In genomic region chr21:42845296-42845965, GRCh38 we compare ENCODE assay signal across 11 cellular contexts. TPM values are rescaled to one million over a fixed set of nuclear protein-coding genes. Genes with fewer than 3 reads are reported as not detected.
DNase-seq lines count a peak whose midpoint lies in the region; ATAC-seq, FAIRE-seq and TF ChIP-seq lines count a peak whose summit lies in the region.
"Had no signal": no experiment of that assay in that cellular context is flagged by ENCODE, and none has a peak within 500 bp of the region (broad histone marks: within the 10 kb centered on the region; RNA-seq: fewer than 3 reads in every experiment).

No MANE protein-coding gene starts in this region.

- no peaks in the 10 kb centered on the region for H3K27me3 Mint-ChIP-seq in WTC11 (ENCODE audit: low read depth)
- no peaks in the 10 kb centered on the region for H3K27me3 Mint-ChIP-seq in activated CD8-positive, alpha-beta T cell treated with anti-CD3 and anti-CD28 coated beads for 36 hours
- H3K27me3 Mint-ChIP-seq: dendritic cell treated with granulocyte-macrophage colony-stimulating factor and Interleukin-4, amounts not matched to agents 40 ng/mL and 50 ng/mL, for 4 days had no signal

- intact Hi-C loops in Right ventricle myocardium superior (cut with DNase I) (no loop called here), posterior cingulate gyrus (cut with DNase I) (no loop called here)
- intact Hi-C loops in activated CD8-positive, alpha-beta T cell treated with anti-CD3 and anti-CD28 coated beads for 36 hours (cut with micrococcal nuclease): no loop called here

- peak overlapping the region; percentile 40 for H3K27ac Mint-ChIP-seq in WTC11
- no peak overlapping the region for H3K27ac Mint-ChIP-seq in activated CD8-positive, alpha-beta T cell treated with anti-CD3 and anti-CD28 coated beads for 36 hours
- H3K27ac Mint-ChIP-seq: dendritic cell treated with granulocyte-macrophage colony-stimulating factor and Interleukin-4, amounts not matched to agents 40 ng/mL and 50 ng/mL, for 4 days had no signal

- no peak for FAIRE-seq in D721Med (lab: Jason Lieb, UNC)

- H3K36me3 Mint-ChIP-seq in WTC11: peaks cover 68% of the 10 kb centered on the region
- peaks cover 61% of the 10 kb centered on the region for H3K36me3 Mint-ChIP-seq in activated CD8-positive, alpha-beta T cell treated with anti-CD3 and anti-CD28 coated beads for 36 hours (ENCODE audit: low read depth)

- H3K9me3 Mint-ChIP-seq in WTC11: no peaks in the 10 kb centered on the region
- H3K9me3 Mint-ChIP-seq in activated CD8-positive, alpha-beta T cell treated with anti-CD3 and anti-CD28 coated beads for 36 hours: no peaks in the 10 kb centered on the region
- H3K9me3 Mint-ChIP-seq: dendritic cell treated with granulocyte-macrophage colony-stimulating factor and Interleukin-4, amounts not matched to agents 40 ng/mL and 50 ng/mL, for 4 days had no signal

- DNase-seq in D721Med (ENCODE audit: insufficient read length, low spot score) (peak; percentile 3), WTC11 (ENCODE audit: low spot score) (peak; percentile 6), Right ventricle myocardium superior (peak; percentile 70), posterior cingulate gyrus (peak in 7 of 10 donors; percentile 22 to 83 (median 42)), NCI-H1930 (lab: John Stamatoyannopoulos, UW) (no peak)
- DNase-seq in effector CD4-positive, alpha-beta T cell: no peak
- no peak for DNase-seq in activated CD8-positive, alpha-beta T cell treated with anti-CD3 and anti-CD28 coated beads for 36 hours
- DNase-seq: COR-L47, NCI-H345 had no signal

- CTCF ChIA-PET in WTC11 (lab: Charles Lee): interaction anchor here (1.7 kb wide), 1 partner anchor 17 kb away, joined by 3 read pairs; no protein-coding TSS in a partner anchor
- CTCF ChIA-PET in activated CD8-positive, alpha-beta T cell treated with anti-CD3 and anti-CD28 coated beads for 36 hours (lab: Charles Lee): no interaction called here

- no peaks in the 10 kb centered on the region for H3K4me1 Mint-ChIP-seq in WTC11
- H3K4me1 Mint-ChIP-seq in activated CD8-positive, alpha-beta T cell treated with anti-CD3 and anti-CD28 coated beads for 36 hours (ENCODE audit: low read depth): peaks cover 9% of the 10 kb centered on the region

- no peak for TF ChIP-seq CTCF in D721Med (IDR thresholded peaks at IDR 0.05; ENCODE audit: insufficient read depth, missing control alignments)
- no peak for TF ChIP-seq CTCF in WTC11 (IDR thresholded peaks at IDR 0.05)
- no peak for TF ChIP-seq CTCF in activated CD8-positive, alpha-beta T cell treated with anti-CD3 and anti-CD28 coated beads for 36 hours (IDR thresholded peaks at IDR 0.05)

- POLR2A ChIA-PET in WTC11 (lab: Charles Lee): interaction anchor here (1.0 kb wide), 1 partner anchor 129 kb away, joined by 3 read pairs; no protein-coding TSS in a partner anchor
- POLR2A ChIA-PET in activated CD8-positive, alpha-beta T cell treated with anti-CD3 and anti-CD28 coated beads for 36 hours (lab: Charles Lee): interaction anchor here (1.1 kb wide), 1 partner anchor 9 kb away, joined by 3 read pairs; no protein-coding TSS in a partner anchor

- no peak overlapping the region for H3K4me3 Mint-ChIP-seq in WTC11
- H3K4me3 Mint-ChIP-seq in activated CD8-positive, alpha-beta T cell treated with anti-CD3 and anti-CD28 coated beads for 36 hours: no peak overlapping the region
- H3K4me3 Mint-ChIP-seq: dendritic cell treated with granulocyte-macrophage colony-stimulating factor and Interleukin-4, amounts not matched to agents 40 ng/mL and 50 ng/mL, for 4 days had no signal

- no peak for ATAC-seq in WTC11
- peak; percentile 82 for ATAC-seq in Right ventricle myocardium superior (ENCODE audit: poor library complexity)
- no peak for ATAC-seq in activated CD8-positive, alpha-beta T cell treated with anti-CD3 and anti-CD28 coated beads for 36 hours
- no peak for ATAC-seq in GM21737 (IDR thresholded peaks at IDR 0.05; ENCODE audit: unreplicated experiment)

TF ChIP-seq in WTC11, 78 proteins besides CTCF, POLR2A, EP300 and RAD21 (continues in another document):
- TF ChIP-seq KAT7 (CRISPR knock-in tag; IDR thresholded peaks at IDR 0.05; ENCODE audit: borderline replicate concordance) (no peak), MAX (CRISPR knock-in tag; IDR thresholded peaks at IDR 0.05) (no peak), AR (CRISPR knock-in tag; IDR thresholded peaks at IDR 0.05) (no peak), SMAD3 (CRISPR knock-in tag; IDR thresholded peaks at IDR 0.05; ENCODE audit: borderline replicate concordance) (no peak), ZNF532 (CRISPR knock-in tag; IDR thresholded peaks at IDR 0.05; ENCODE audit: borderline replicate concordance) (no peak), ZSCAN18 (CRISPR knock-in tag; IDR thresholded peaks at IDR 0.05) (no peak), MXD4 (CRISPR knock-in tag; IDR thresholded peaks at IDR 0.05; ENCODE audit: borderline replicate concordance) (no peak), TCF7 (CRISPR knock-in tag; IDR thresholded peaks at IDR 0.05; ENCODE audit: low read depth) (no peak), ZNF416 (CRISPR knock-in tag; IDR thresholded peaks at IDR 0.05) (no peak)

RNA-seq across cellular contexts. Expression of gene WDR4, which starts 33.9 kb away (rescaled TPM):
- total RNA-seq in WTC11 (2021): 41.5 to 42.6 TPM (median 42.2 TPM) in 3 replicates
- total RNA-seq in Right ventricle myocardium superior: 4.5 TPM
- 10 to 100 TPM; 49.8 to 53.5 TPM for total RNA-seq in activated CD8-positive, alpha-beta T cell treated with anti-CD3 and anti-CD28 coated beads for 36 hours

RNA-seq across cellular contexts. Expression of gene NDUFV3, which starts 47.7 kb away (rescaled TPM):
- total RNA-seq in WTC11 (2021) (28.5 to 32.6 TPM (median 30.9 TPM) in 3 replicates), Right ventricle myocardium superior (56.6 TPM)
- 10 to 100 TPM; 29.0 to 29.8 TPM for total RNA-seq in activated CD8-positive, alpha-beta T cell treated with anti-CD3 and anti-CD28 coated beads for 36 hours

Comparison
In these comparisons a context has a peak if more than half of its experiments do, and no peak if none do; other contexts are left out.
1. DNase-seq: peak in D721Med (single experiment), WTC11 (single experiment), Right ventricle myocardium superior (single experiment) and posterior cingulate gyrus (7 of 10); none in effector CD4-positive, alpha-beta T cell (single experiment), NCI-H1930 (0 of 2) and activated CD8-positive, alpha-beta T cell treated with anti-CD3 and anti-CD28 coated beads for 36 hours (single experiment).